In the genomic region with DNA sequence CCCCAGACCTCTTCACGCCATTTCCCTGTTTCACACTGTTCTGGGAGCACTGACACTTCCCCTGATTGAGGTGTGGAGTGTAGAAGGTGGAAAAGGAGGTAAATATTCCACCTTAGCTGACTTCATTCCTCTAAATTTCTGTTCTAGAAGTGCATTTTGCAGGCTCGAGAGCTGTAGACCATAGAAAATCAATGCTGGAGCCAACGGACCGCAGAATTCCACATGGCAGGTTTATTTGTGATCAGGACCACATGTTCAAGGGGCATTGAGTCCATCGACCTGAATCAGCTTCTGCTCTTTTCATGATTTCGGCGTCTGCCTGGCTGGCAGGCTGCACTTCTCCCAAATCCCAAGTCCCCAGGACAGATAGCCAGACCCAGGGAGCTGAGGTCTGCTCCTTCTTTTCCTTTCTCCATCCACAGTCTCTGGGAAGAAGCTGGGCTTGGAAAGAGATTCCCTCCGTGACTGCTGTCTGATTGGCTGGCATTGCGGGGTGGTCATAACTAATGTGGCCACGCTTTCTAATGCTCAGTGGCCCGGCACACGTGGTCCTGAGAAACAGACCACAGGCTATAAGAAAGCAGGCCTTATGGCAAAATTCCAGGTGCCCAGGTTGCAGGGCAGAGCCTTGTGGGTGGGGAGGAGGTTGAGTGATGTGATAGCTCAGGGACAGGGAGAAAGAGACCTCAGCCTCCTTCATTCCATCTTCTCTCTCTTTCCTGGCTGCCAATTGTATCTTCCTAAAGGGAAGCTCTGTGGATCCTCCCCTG, we compare ENCODE assay signal across 20 cellular contexts.
"Had no signal": no experiment of that assay in that cellular context is flagged by ENCODE, and none has a peak within 500 bp of the region (broad histone marks: within the 10 kb centered on the region; RNA-seq: fewer than 3 reads in every experiment).

No MANE protein-coding gene starts in this region.

- FAIRE-seq: astrocyte had no signal

- DNase-seq: activated CD4-positive, alpha-beta T cell treated with anti-CD3 and anti-CD28 coated beads, Interleukin-2, amount 10 ng/mL, durations not matched to agents 7 days and 5 days; activated CD8-positive, alpha-beta T cell treated with anti-CD3 and anti-CD28 coated beads, Interleukin-2, amount 10 ng/mL, durations not matched to agents 7 days and 5 days; activated naive CD4-positive, alpha-beta T cell treated with anti-CD3 and anti-CD28 coated beads for 36 hours; activated T-cell treated with anti-CD3 and anti-CD28 coated beads, Interleukin-2, amount 50 U/mL, for 24 hours; effector CD4-positive, alpha-beta T cell; gastrocnemius medialis; heart right ventricle; mucosa of descending colon; naive thymus-derived CD4-positive, alpha-beta T cell; SK-N-SH; stimulated activated CD4-positive, alpha-beta T cell treated with anti-CD3 and anti-CD28 coated beads, Interleukin-2, amount 100 ng/mL, for 24 hours; stimulated activated naive CD8-positive, alpha-beta T cell treated with anti-CD3 and anti-CD28 coated beads, Interleukin-15, Interleukin-2, amounts not matched to agents 100 U/mL and 50 U/mL, for 24 hours; substantia nigra; T1000; transverse colon had no signal

- H3K36me3 ChIP-seq: breast epithelium, gastrocnemius medialis, heart right ventricle, transverse colon had no signal

- H3K27me3 ChIP-seq: breast epithelium, gastrocnemius medialis, transverse colon had no signal

- H3K4me3 ChIP-seq: breast epithelium, gastrocnemius medialis, heart right ventricle, mucosa of descending colon, transverse colon had no signal

- H3K9me3 ChIP-seq: gastrocnemius medialis, mucosa of descending colon, SK-N-SH, transverse colon had no signal

- H3K27ac ChIP-seq: breast epithelium, gastrocnemius medialis, heart right ventricle, parathyroid adenoma, transverse colon had no signal

- H3K9me3 Mint-ChIP-seq: activated T-helper 2 cell treated with anti-CD3 and anti-CD28 coated beads, Interferon-gamma antibody, Interleukin-2, Interleukin-4, amounts not matched to agents 10 μg/mL and 5 μg/mL and 100 μg/mL, durations not matched to agents 14 hours and 24 hours and 36 hours had no signal

- H3K4me3 Mint-ChIP-seq: activated CD4-positive, alpha-beta T cell treated with anti-CD3 and anti-CD28 coated beads, Interleukin-2, amount 10 ng/mL, durations not matched to agents 7 days and 5 days; activated CD8-positive, alpha-beta T cell treated with anti-CD3 and anti-CD28 coated beads, Interleukin-2, amount 10 ng/mL, durations not matched to agents 7 days and 5 days; activated naive CD4-positive, alpha-beta T cell treated with anti-CD3 and anti-CD28 coated beads for 36 hours; activated T-cell treated with anti-CD3 and anti-CD28 coated beads, Interleukin-2, amount 50 U/mL, for 24 hours; memory B cell had no signal

- H3K27ac Mint-ChIP-seq: activated CD4-positive, alpha-beta T cell treated with anti-CD3 and anti-CD28 coated beads, Interleukin-2, amount 10 ng/mL, durations not matched to agents 7 days and 5 days; activated CD8-positive, alpha-beta T cell treated with anti-CD3 and anti-CD28 coated beads, Interleukin-2, amount 10 ng/mL, durations not matched to agents 7 days and 5 days; activated naive CD4-positive, alpha-beta T cell treated with anti-CD3 and anti-CD28 coated beads for 36 hours; activated T-cell treated with anti-CD3 and anti-CD28 coated beads, Interleukin-2, amount 50 U/mL, for 24 hours; activated T-helper 2 cell treated with anti-CD3 and anti-CD28 coated beads, Interferon-gamma antibody, Interleukin-2, Interleukin-4, amounts not matched to agents 10 μg/mL and 5 μg/mL and 100 μg/mL, durations not matched to agents 14 hours and 24 hours and 36 hours; memory B cell had no signal
